8 cellular contexts compared by ENCODE assay signal in genomic region chr7:21426286-21426957, GRCh38. TPM values are rescaled to one million over a fixed set of nuclear protein-coding genes. Genes with fewer than 3 reads are reported as not detected.
DNase-seq lines count a peak whose midpoint lies in the region; ATAC-seq and TF ChIP-seq lines count a peak whose summit lies in the region.

No MANE protein-coding gene starts in this region.

- peaks cover 9% of the 10 kb centered on the region for H3K4me1 ChIP-seq in endocrine pancreas (ENCODE audit: control insufficient read depth, insufficient read depth, low read length)
- peaks cover 12 to 20% of the 10 kb centered on the region in 2 donors for H3K4me1 ChIP-seq in neuronal stem cell (ENCODE audit: control insufficient read depth in 2 of 2, insufficient read depth in 1 of 2, low read depth in 1 of 2, low read length in 2 of 2)

- peak overlapping the region; percentile 7 for H2BK5ac ChIP-seq in neuronal stem cell (ENCODE audit: low read length)

- H4K91ac ChIP-seq in neuronal stem cell (ENCODE audit: low read depth, low read length, poor library complexity) = no peak overlapping the region

- no peak overlapping the region for H2BK15ac ChIP-seq in neuronal stem cell (ENCODE audit: low read length)

- H2BK12ac ChIP-seq in neuronal stem cell (ENCODE audit: low read length) = no peak overlapping the region

- H4K8ac ChIP-seq in neuronal stem cell (ENCODE audit: low read depth, low read length) = no peak overlapping the region

- peak overlapping the region; percentile 34 for H3K9ac ChIP-seq in endocrine pancreas (ENCODE audit: control insufficient read depth, insufficient read depth, low read length)
- no peak overlapping the region for H3K9ac ChIP-seq in neuronal stem cell (ENCODE audit: low read depth, low read length, poor library complexity)

- no peak for ATAC-seq in HG02610 (IDR thresholded peaks at IDR 0.05; ENCODE audit: unreplicated experiment)
- ATAC-seq in GM21529 (IDR thresholded peaks at IDR 0.05; ENCODE audit: unreplicated experiment) = no peak

- WGBS in neuronal stem cell (ENCODE audit: extremely low coverage in 2 of 2, insufficient read length in 2 of 2, insufficient replicate concordance in 1 of 2), 2 donors = no CpG with 5 or more reads among the region's 13 CpGs

- H3K23ac ChIP-seq in neuronal stem cell (ENCODE audit: low read depth, low read length, poor library complexity) = no peak overlapping the region

- H3K9me3 ChIP-seq in endocrine pancreas (ENCODE audit: control insufficient read depth, low read length) (no peaks in the 10 kb centered on the region), neuronal stem cell (replicated peaks in 1 of 2; ENCODE audit: control insufficient read depth in 2 of 2, insufficient read depth in 1 of 2, low read depth in 1 of 2, low read length in 2 of 2) (no peaks in the 10 kb centered on the region)

- peak overlapping the region; percentile 55 for H3K18ac ChIP-seq in neuronal stem cell (ENCODE audit: low read length)

- H3K27ac ChIP-seq in neuronal stem cell (replicated peaks; ENCODE audit: low read length) = peak overlapping the region; percentile 75

- peak overlapping the region; percentile 54 for H3K4me3 ChIP-seq in GM12865 (ENCODE audit: low read depth, low read length)
- H3K4me3 ChIP-seq in endocrine pancreas (ENCODE audit: control insufficient read depth, insufficient read depth, low read length) = peak overlapping the region; percentile 80
- peak overlapping the region; percentile 63 to 86 for H3K4me3 ChIP-seq in neuronal stem cell (ENCODE audit: low read length in 2 of 2)

- H2AFZ ChIP-seq in neuronal stem cell (ENCODE audit: low read length) = peak overlapping the region; percentile 99

- H2BK120ac ChIP-seq in neuronal stem cell (ENCODE audit: low read depth, low read length) = no peak overlapping the region

- H3K4ac ChIP-seq in neuronal stem cell (ENCODE audit: low read length) = no peak overlapping the region

- H3K36me3 ChIP-seq in endocrine pancreas (ENCODE audit: control insufficient read depth, insufficient read depth, low read length) (no peaks in the 10 kb centered on the region), neuronal stem cell (replicated peaks in 1 of 2; ENCODE audit: control insufficient read depth in 2 of 2, insufficient read depth in 2 of 2, low read length in 2 of 2) (peaks cover 11 to 18% of the 10 kb centered on the region in 2 donors)

- TF ChIP-seq CTCF in GM12865 (IDR thresholded peaks at IDR 0.05; ENCODE audit: insufficient read depth, low read depth, low read length, missing control alignments) = no peak

- no peak overlapping the region for H2AK5ac ChIP-seq in neuronal stem cell (ENCODE audit: low read depth, low read length)

- H3K79me1 ChIP-seq in neuronal stem cell (ENCODE audit: low read depth, low read length) = peaks cover 2% of the 10 kb centered on the region

- H3K27me3 ChIP-seq in endocrine pancreas (ENCODE audit: control insufficient read depth, insufficient read depth, low read length) (no peaks in the 10 kb centered on the region), neuronal stem cell (ENCODE audit: control insufficient read depth in 3 of 3, insufficient read depth in 3 of 3, low read depth in 1 of 3, low read length in 3 of 3) (no peaks in the 10 kb centered on the region)

- peak overlapping the region; percentile 79 for H3K4me2 ChIP-seq in neuronal stem cell (ENCODE audit: insufficient read depth, low read length, poor library complexity, severe bottlenecking)

- DNase-seq in GM12865 (ENCODE audit: low read depth) (peak; percentile 15), NOMO-1 treated with dmso at 0.1 percent for 144 hours (lab: John Stamatoyannopoulos, UW; ENCODE audit: unreplicated experiment) (peak; percentile 34), neuronal stem cell (ENCODE audit: low spot score) (no peak), NCI-H1048 (lab: John Stamatoyannopoulos, UW) (no peak), NCI-H128 (lab: John Stamatoyannopoulos, UW; ENCODE audit: unreplicated experiment) (no peak)

- no peak overlapping the region for H3K14ac ChIP-seq in neuronal stem cell (ENCODE audit: low read length)

RNA-seq across cellular contexts. Expression of gene SP4, which starts 1.5 kb away (rescaled TPM):
- 15.2 TPM for polyA plus RNA-seq in neuronal stem cell (2013, experiment 1 of 2)
- polyA plus RNA-seq in neuronal stem cell (2013, experiment 2 of 2) = 16.3 TPM

Comparison
In these comparisons a context has a peak if more than half of its experiments do, and no peak if none do; other contexts are left out.
1. DNase-seq: peak in GM12865 (single experiment) and NOMO-1 treated with dmso at 0.1 percent for 144 hours (single experiment); none in neuronal stem cell (single experiment), NCI-H1048 (single experiment) and NCI-H128 (single experiment).
2. Peak in every context shown above with its lines, with median percentiles within 50 percentile points of each other: H3K4me3 ChIP-seq.